ENCODE assay signal across 25 cellular contexts in genomic region chr10:48695636-48696534, GRCh38. TPM values are rescaled to one million over a fixed set of nuclear protein-coding genes. Genes with fewer than 3 reads are reported as not detected.
"Had no signal": no experiment of that assay in that cellular context is flagged by ENCODE, and none has a peak within 500 bp of the region (broad histone marks: within the 10 kb centered on the region; RNA-seq: fewer than 3 reads in every experiment).

No MANE protein-coding gene starts in this region.

- H3K4me3 ChIP-seq: adrenal gland, ascending aorta, mucosa of descending colon, ovary, prostate gland, upper lobe of right lung had no signal

- H3K27ac ChIP-seq: adrenal gland, ascending aorta, brain microvascular endothelial cell, ovary, prostate gland, upper lobe of right lung had no signal

- H3K4me3 Mint-ChIP-seq: activated CD4-positive, alpha-beta T cell treated with anti-CD3 and anti-CD28 coated beads for 36 hours; activated naive CD8-positive, alpha-beta T cell; activated T-cell treated with anti-CD3 and anti-CD28 coated beads, Interleukin-2, amount 50 U/mL, for 24 hours; dendritic cell treated with granulocyte-macrophage colony-stimulating factor and Interleukin-4, amounts not matched to agents 40 ng/mL and 50 ng/mL, for 4 days had no signal

- H3K4me1 Mint-ChIP-seq: activated CD4-positive, alpha-beta T cell treated with anti-CD3 and anti-CD28 coated beads for 36 hours had no signal

- H3K9me3 ChIP-seq: adrenal gland, ascending aorta, mucosa of descending colon, ovary, prostate gland, upper lobe of right lung had no signal

- H3K36me3 ChIP-seq: adrenal gland, ascending aorta, brain microvascular endothelial cell, ovary, prostate gland, upper lobe of right lung had no signal

- H3K36me3 Mint-ChIP-seq: activated naive CD8-positive, alpha-beta T cell had no signal

- H3K4me1 ChIP-seq: adrenal gland, ascending aorta, prostate gland, upper lobe of right lung had no signal

- H3K27ac Mint-ChIP-seq: activated CD4-positive, alpha-beta T cell treated with anti-CD3 and anti-CD28 coated beads for 36 hours; activated naive CD8-positive, alpha-beta T cell; activated T-cell treated with anti-CD3 and anti-CD28 coated beads, Interleukin-2, amount 50 U/mL, for 24 hours; activated T-helper 2 cell treated with anti-CD3 and anti-CD28 coated beads, Interferon-gamma antibody, Interleukin-2, Interleukin-4, amounts not matched to agents 10 μg/mL and 5 μg/mL and 100 μg/mL, durations not matched to agents 14 hours and 24 hours and 36 hours had no signal

- DNase-seq: activated CD4-positive, alpha-beta T cell treated with anti-CD3 and anti-CD28 coated beads for 36 hours; activated CD4-positive, alpha-beta T cell treated with anti-CD3 and anti-CD28 coated beads, Interleukin-2, amount 50 U/mL, for 4 hours; activated CD8-positive, alpha-beta memory T cell treated with anti-CD3 and anti-CD28 coated beads for 24 hours; activated CD8-positive, alpha-beta memory T cell treated with anti-CD3 and anti-CD28 coated beads, Interleukin-2, amount 50 U/mL, for 4 hours; activated naive CD4-positive, alpha-beta T cell; activated T-cell treated with anti-CD3 and anti-CD28 coated beads, Interleukin-2, amount 50 U/mL, for 24 hours; adrenal gland; brain microvascular endothelial cell; caudate nucleus; effector CD4-positive, alpha-beta T cell; hippocampal formation; mesenchymal stem cell; mucosa of descending colon; ovary; stimulated activated CD4-positive, alpha-beta T cell treated with anti-CD3 and anti-CD28 coated beads, Interleukin-4, amount 100 ng/mL, for 1 hour; stimulated activated naive CD8-positive, alpha-beta T cell treated with anti-CD3 and anti-CD28 coated beads, Interleukin-15, Interleukin-2, amounts not matched to agents 100 U/mL and 50 U/mL, for 24 hours; T-helper 9 cell; upper lobe of right lung had no signal

- H3K27me3 ChIP-seq: adrenal gland, ascending aorta, ovary, upper lobe of right lung had no signal

- H3K9me3 Mint-ChIP-seq: activated T-cell treated with anti-CD3 and anti-CD28 coated beads, Interleukin-2, amount 50 U/mL, for 24 hours; activated T-helper 2 cell treated with anti-CD3 and anti-CD28 coated beads, Interferon-gamma antibody, Interleukin-2, Interleukin-4, amounts not matched to agents 10 μg/mL and 5 μg/mL and 100 μg/mL, durations not matched to agents 14 hours and 24 hours and 36 hours; dendritic cell treated with granulocyte-macrophage colony-stimulating factor and Interleukin-4, amounts not matched to agents 40 ng/mL and 50 ng/mL, for 4 days had no signal

- H3K27me3 Mint-ChIP-seq: activated CD4-positive, alpha-beta T cell treated with anti-CD3 and anti-CD28 coated beads for 36 hours; activated naive CD8-positive, alpha-beta T cell; dendritic cell treated with granulocyte-macrophage colony-stimulating factor and Interleukin-4, amounts not matched to agents 40 ng/mL and 50 ng/mL, for 4 days had no signal

- ATAC-seq: activated CD4-positive, alpha-beta T cell treated with anti-CD3 and anti-CD28 coated beads for 36 hours; esophagus mucosa; mucosa of descending colon; stimulated activated naive CD8-positive, alpha-beta T cell treated with anti-CD3 and anti-CD28 coated beads, Interleukin-15, Interleukin-2, amounts not matched to agents 100 U/mL and 50 U/mL, for 24 hours; upper lobe of right lung had no signal

RNA-seq across cellular contexts. Expression of gene WDFY4, which starts 11.2 kb away (rescaled TPM):
- polyA plus RNA-seq: neural cell had no signal
